ENCODE assay signal across 22 cellular contexts in genomic region chr13:41651413-41652068, GRCh38.
DNase-seq lines count a peak whose midpoint lies in the region; ATAC-seq and TF ChIP-seq lines count a peak whose summit lies in the region.
"Had no signal": no experiment of that assay in that cellular context is flagged by ENCODE, and none has a peak within 500 bp of the region (broad histone marks: within the 10 kb centered on the region; RNA-seq: fewer than 3 reads in every experiment).

No MANE protein-coding gene starts in this region.

- H3K9me2 ChIP-seq in SU-DHL-6 (replicated peaks; ENCODE audit: insufficient read depth, low read length): no peaks in the 10 kb centered on the region

- no peak for TF ChIP-seq POLR2A in heart left ventricle (IDR thresholded peaks at IDR 0.05)

- peak overlapping the region; percentile 27 for H3K4me2 ChIP-seq in SU-DHL-6 (ENCODE audit: low read depth, low read length, poor library complexity, severe bottlenecking)

- H3K27ac ChIP-seq in heart left ventricle (peak overlapping the region in 7 of 12 donors; percentile 2 to 46 (median 26)), SU-DHL-6 (ENCODE audit: low read depth, low read length) (no peak overlapping the region; the same call in 1 of the 2 replicates), left lung (peak overlapping the region; percentile 36 to 42), upper lobe of right lung (peak overlapping the region; percentile 48)
- H3K27ac ChIP-seq: brain microvascular endothelial cell, suprapubic skin had no signal

- no peaks in the 10 kb centered on the region for H3K79me2 ChIP-seq in SU-DHL-6 (ENCODE audit: insufficient read depth, low read length)

- TF ChIP-seq CTCF in heart left ventricle (IDR thresholded peaks at IDR 0.05) (no peak), SU-DHL-6 (IDR thresholded peaks at IDR 0.05; ENCODE audit: insufficient read depth, low read length, poor library complexity, severe bottlenecking) (no peak), left lung (IDR thresholded peaks at IDR 0.05) (no peak), upper lobe of right lung (IDR thresholded peaks at IDR 0.05) (no peak)

- H3K36me3 ChIP-seq in heart left ventricle: no peaks in the 10 kb centered on the region
- no peaks in the 10 kb centered on the region for H3K36me3 ChIP-seq in SU-DHL-6 (ENCODE audit: low read length)
- no peaks in the 10 kb centered on the region for H3K36me3 ChIP-seq in left lung
- no peaks in the 10 kb centered on the region for H3K36me3 ChIP-seq in upper lobe of right lung
- H3K36me3 ChIP-seq: brain microvascular endothelial cell, suprapubic skin had no signal

- WGBS in heart left ventricle, 4 donors: 86 to 90% (median 90%) methylated on average over 1 of the region's 1 CpG

- H3F3A ChIP-seq in SU-DHL-6 (ENCODE audit: insufficient read depth): no peaks in the 10 kb centered on the region

- H3K4me1 ChIP-seq in heart left ventricle (peaks cover 0 to 33% (median 19%) of the 10 kb centered on the region in 12 donors), left lung (peaks cover 16 to 48% of the 10 kb centered on the region in 2 donors), upper lobe of right lung (peaks cover 15% of the 10 kb centered on the region)

- no peak overlapping the region for H3K4me3 ChIP-seq in heart left ventricle
- no peak overlapping the region for H3K4me3 ChIP-seq in SU-DHL-6 (ENCODE audit: insufficient read depth, low read length, poor library complexity, severe bottlenecking)
- H3K4me3 ChIP-seq in left lung: no peak overlapping the region
- H3K4me3 ChIP-seq in upper lobe of right lung: no peak overlapping the region
- H3K4me3 ChIP-seq: suprapubic skin had no signal

- no peak overlapping the region for H3K9ac ChIP-seq in SU-DHL-6 (ENCODE audit: low read length)

- DNase-seq in heart left ventricle (no peak), Right ventricle myocardium inferior (ENCODE audit: missing footprints) (no peak), left lung (no peak), upper lobe of right lung (no peak)
- no peak for DNase-seq in stimulated activated CD4-positive, alpha-beta T cell treated with anti-CD3 and anti-CD28 coated beads, Interleukin-15, amount 100 ng/mL, for 24 hours
- DNase-seq: activated CD4-positive, CD25-positive, alpha-beta regulatory T cell treated with anti-CD3 and anti-CD28 coated beads, Interleukin-2, amount 50 U/mL, for 72 hours; activated naive CD8-positive, alpha-beta T cell treated with anti-CD3 and anti-CD28 coated beads, Interleukin-2, amount 10 ng/mL, durations not matched to agents 7 days and 5 days; brain microvascular endothelial cell; CD4-positive, alpha-beta T cell; dermis blood vessel endothelial cell; DMS53; naive thymus-derived CD4-positive, alpha-beta T cell; NCI-H1436; NCI-H2171 treated with DMSO at 0.1 percent for 48 hours; posterior cingulate gyrus; small intestine; stimulated activated CD4-positive, alpha-beta T cell treated with anti-CD3 and anti-CD28 coated beads, Interleukin-4, amount 100 ng/mL, for 4 hours had no signal

- H3K27me3 ChIP-seq in heart left ventricle (no peaks in the 10 kb centered on the region), SU-DHL-6 (ENCODE audit: low read length) (no peaks in the 10 kb centered on the region), left lung (no peaks in the 10 kb centered on the region), upper lobe of right lung (no peaks in the 10 kb centered on the region)
- H3K27me3 ChIP-seq: brain microvascular endothelial cell, suprapubic skin had no signal

- intact Hi-C loops in heart left ventricle (cut with DNase I): loop anchor here (2.0 to 10.0 kb wide), 9 partner anchors 194 to 299 kb away; partner anchors contain the start of gene RGCC (in 3 of the 10)
- intact Hi-C loops in Right ventricle myocardium inferior (cut with DNase I): loop anchor here (5.0 to 10.0 kb wide), 6 partner anchors 44 to 299 kb away; partner anchors contain the start of gene RGCC
- intact Hi-C loops in left lung (cut with DNase I): loop anchor here in 1 of 2 donors (10.0 kb wide), 1 partner anchor 237 kb away; no protein-coding TSS in a partner anchor
- intact Hi-C loops in upper lobe of right lung (cut with DNase I): no loop called here

- H3K9me3 ChIP-seq in heart left ventricle (no peaks in the 10 kb centered on the region), SU-DHL-6 (ENCODE audit: insufficient read depth, low read length) (no peaks in the 10 kb centered on the region), left lung (no peaks in the 10 kb centered on the region), upper lobe of right lung (no peaks in the 10 kb centered on the region)
- H3K9me3 ChIP-seq: suprapubic skin had no signal

- ATAC-seq in heart left ventricle (peak in 1 of 4 donors; percentile 37), Right ventricle myocardium inferior (no peak), left lung (no peak), upper lobe of right lung (no peak), GM18909 (IDR thresholded peaks at IDR 0.05; ENCODE audit: poor library complexity, unreplicated experiment) (no peak), SK-N-SH treated with all-trans-retinoic acid at 6 μM for 48 hours (no peak)
- ATAC-seq: activated T-helper 17 cell treated with anti-CD3 and anti-CD28 coated beads, Interleukin-2, amount 50 U/mL, for 72 hours; naive thymus-derived CD4-positive, alpha-beta T cell had no signal

- peak overlapping the region; percentile 59 for H2AFZ ChIP-seq in SU-DHL-6 (ENCODE audit: low read depth, low read length, severe bottlenecking)

- H4K20me1 ChIP-seq in SU-DHL-6 (ENCODE audit: low read depth, low read length): no peaks in the 10 kb centered on the region

TF ChIP-seq in SK-N-SH treated with all-trans-retinoic acid at 6 μM for 48 hours, 23 proteins besides CTCF, POLR2A, EP300 and RAD21:
- TF ChIP-seq POU6F1 (CRISPR knock-in tag; IDR thresholded peaks at IDR 0.05; ENCODE audit: borderline replicate concordance, low read depth) (no peak), CREB5 (CRISPR knock-in tag; IDR thresholded peaks at IDR 0.05; ENCODE audit: low read depth) (no peak), SNAI2 (CRISPR knock-in tag; IDR thresholded peaks at IDR 0.05) (no peak), CSDC2 (CRISPR knock-in tag; IDR thresholded peaks at IDR 0.05) (no peak), TSHZ2 (CRISPR knock-in tag; IDR thresholded peaks at IDR 0.05) (no peak), PPARA (CRISPR knock-in tag; IDR thresholded peaks at IDR 0.05; ENCODE audit: borderline replicate concordance) (no peak), ZNF565 (CRISPR knock-in tag; conservative IDR thresholded peaks at IDR 0.05; ENCODE audit: low read depth) (no peak), ZC3H10 (CRISPR knock-in tag; IDR thresholded peaks at IDR 0.05) (no peak), TCF4 (CRISPR knock-in tag; IDR thresholded peaks at IDR 0.05; ENCODE audit: borderline replicate concordance) (no peak), GLIS3 (CRISPR knock-in tag; IDR thresholded peaks at IDR 0.05) (no peak), ESRRG (CRISPR knock-in tag; IDR thresholded peaks at IDR 0.05) (no peak), RARB (CRISPR knock-in tag; IDR thresholded peaks at IDR 0.05) (no peak), OSR1 (CRISPR knock-in tag; IDR thresholded peaks at IDR 0.05) (no peak), BACH2 (CRISPR knock-in tag; IDR thresholded peaks at IDR 0.05; ENCODE audit: borderline replicate concordance) (no peak)
